Comparison of ENCODE assay signal across 10 cellular contexts in genomic region chr22:22201185-22201924, GRCh38. TPM values are rescaled to one million over a fixed set of nuclear protein-coding genes. Genes with fewer than 3 reads are reported as not detected.
A peak's percentile ranks its signal among the peaks of the same experiment; 100 is the strongest.
DNase-seq lines count a peak whose midpoint lies in the region; ATAC-seq and TF ChIP-seq lines count a peak whose summit lies in the region.
"Had no signal": no experiment of that assay in that cellular context is flagged by ENCODE, and none has a peak within 500 bp of the region (broad histone marks: within the 10 kb centered on the region; RNA-seq: fewer than 3 reads in every experiment).

No MANE protein-coding gene starts in this region.

- H3K4me1 Mint-ChIP-seq in CD4-positive, alpha-beta T cell (ENCODE audit: low read depth): no peaks in the 10 kb centered on the region
- H3K4me1 Mint-ChIP-seq in T-helper 2 cell treated with Interferon-gamma antibody and Interleukin-4, amounts not matched to agents 5 μg/mL and 100 μg/mL, for 36 hours (ENCODE audit: low read depth): no peaks in the 10 kb centered on the region

- CTCF ChIA-PET in CD4-positive, alpha-beta T cell (lab: Charles Lee): interaction anchor here (0.9 to 2.6 kb wide), 9 partner anchors 11 to 511 kb away, joined by 3 to 13 read pairs (median 3); no protein-coding TSS in a partner anchor

- peak in 8 of 10 experiments; percentile 29 to 65 (median 52) for DNase-seq in CD4-positive, alpha-beta T cell
- DNase-seq in Kasumi-1 (lab: John Stamatoyannopoulos, UW) (peak; percentile 11 to 46), esophagus muscularis mucosa (ENCODE audit: extremely low spot score) (no peak), posterior vena cava (ENCODE audit: low spot score) (peak; percentile 70), T1000 (lab: John Stamatoyannopoulos, UW) (no peak), mesenteric fat pad (ENCODE audit: low spot score) (no peak)
- peak; percentile 47 for DNase-seq in T-helper 2 cell treated with Interferon-gamma antibody and Interleukin-4, amounts not matched to agents 5 μg/mL and 100 μg/mL, for 36 hours (ENCODE audit: low spot score)

- H3K4me3 ChIP-seq in esophagus muscularis mucosa: no peak overlapping the region
- H3K4me3 ChIP-seq: SJSA1, thoracic aorta had no signal

- no peaks in the 10 kb centered on the region for H3K36me3 ChIP-seq in esophagus muscularis mucosa
- H3K36me3 ChIP-seq: SJSA1, thoracic aorta had no signal

- H3K4me1 ChIP-seq in esophagus muscularis mucosa: no peaks in the 10 kb centered on the region
- H3K4me1 ChIP-seq: SJSA1 had no signal

- POLR2A ChIA-PET in CD4-positive, alpha-beta T cell (lab: Charles Lee): no interaction called here

- H3K4me3 Mint-ChIP-seq in CD4-positive, alpha-beta T cell: no peak overlapping the region
- H3K4me3 Mint-ChIP-seq in T-helper 2 cell treated with Interferon-gamma antibody and Interleukin-4, amounts not matched to agents 5 μg/mL and 100 μg/mL, for 36 hours: no peak overlapping the region

- intact Hi-C loops in CD4-positive, alpha-beta T cell (cut with DNase I, micrococcal nuclease): loop anchor here (5.0 to 10.0 kb wide), 2 partner anchors 96 to 143 kb away; no protein-coding TSS in a partner anchor
- intact Hi-C loops in esophagus muscularis mucosa (cut with DNase I) (no loop called here), posterior vena cava (cut with DNase I) (loop anchor here in 1 of 2 donors (10.0 kb wide), 1 partner anchor 1687 kb away; no protein-coding TSS in a partner anchor)

- peaks cover 6% of the 10 kb centered on the region for H3K27me3 Mint-ChIP-seq in CD4-positive, alpha-beta T cell
- peaks cover 9% of the 10 kb centered on the region for H3K27me3 Mint-ChIP-seq in T-helper 2 cell treated with Interferon-gamma antibody and Interleukin-4, amounts not matched to agents 5 μg/mL and 100 μg/mL, for 36 hours (ENCODE audit: low read depth)

- no peaks in the 10 kb centered on the region for H3K36me3 Mint-ChIP-seq in CD4-positive, alpha-beta T cell (ENCODE audit: low read depth)
- H3K36me3 Mint-ChIP-seq in T-helper 2 cell treated with Interferon-gamma antibody and Interleukin-4, amounts not matched to agents 5 μg/mL and 100 μg/mL, for 36 hours (ENCODE audit: low read depth): no peaks in the 10 kb centered on the region

- H3K9me3 ChIP-seq in CD4-positive, alpha-beta T cell (ENCODE audit: control insufficient read depth, low read length): no peaks in the 10 kb centered on the region
- no peaks in the 10 kb centered on the region for H3K9me3 ChIP-seq in esophagus muscularis mucosa
- H3K9me3 ChIP-seq: SJSA1, thoracic aorta had no signal

- no peaks in the 10 kb centered on the region for H3K9me3 Mint-ChIP-seq in CD4-positive, alpha-beta T cell
- H3K9me3 Mint-ChIP-seq in T-helper 2 cell treated with Interferon-gamma antibody and Interleukin-4, amounts not matched to agents 5 μg/mL and 100 μg/mL, for 36 hours: no peaks in the 10 kb centered on the region

- 41% methylated on average over 10 of the region's 11 CpGs for WGBS in esophagus muscularis mucosa

- TF ChIP-seq EP300 in esophagus muscularis mucosa (IDR thresholded peaks at IDR 0.05): no peak

- peak; percentile 43 for ATAC-seq in CD4-positive, alpha-beta T cell (ENCODE audit: poor library complexity)

- peak; percentile 88 for TF ChIP-seq CTCF in CD4-positive, alpha-beta T cell (IDR thresholded peaks at IDR 0.05)
- peak; percentile 10 to 32 (median 13) for TF ChIP-seq CTCF in esophagus muscularis mucosa (IDR thresholded peaks at IDR 0.05)

- H3K27ac Mint-ChIP-seq in CD4-positive, alpha-beta T cell: no peak overlapping the region
- H3K27ac Mint-ChIP-seq in T-helper 2 cell treated with Interferon-gamma antibody and Interleukin-4, amounts not matched to agents 5 μg/mL and 100 μg/mL, for 36 hours: no peak overlapping the region

- in situ Hi-C loops in GM18951 (cut with MboI; ENCODE audit: low sequenced_read_pairs, unreplicated experiment): no loop called here

- H3K27ac ChIP-seq in CD4-positive, alpha-beta T cell (ENCODE audit: low read depth, low read length): no peak overlapping the region
- no peak overlapping the region for H3K27ac ChIP-seq in esophagus muscularis mucosa (replicated peaks in 1 of 4)
- H3K27ac ChIP-seq: SJSA1, thoracic aorta had no signal

- TF ChIP-seq POLR2A in GM18951 (IDR thresholded peaks at IDR 0.05; ENCODE audit: extremely low read depth, insufficient read depth, insufficient read length): peak; percentile 26
- TF ChIP-seq POLR2A in esophagus muscularis mucosa (IDR thresholded peaks at IDR 0.05; ENCODE audit: low read depth): no peak

- H3K27me3 ChIP-seq in CD4-positive, alpha-beta T cell (ENCODE audit: control insufficient read depth, insufficient read depth, low read length): peaks cover 10% of the 10 kb centered on the region
- peaks cover 0 to 72% (median 5%) of the 10 kb centered on the region in 4 donors for H3K27me3 ChIP-seq in esophagus muscularis mucosa

RNA-seq across cellular contexts. Expression of gene VPREB1, which starts 43.2 kb away (rescaled TPM):
- not detected for total RNA-seq in CD4-positive, alpha-beta T cell
- total RNA-seq in esophagus muscularis mucosa (not detected), posterior vena cava (not detected), mesenteric fat pad (not detected)
- total RNA-seq: SJSA1, thoracic aorta had no signal

Comparison
In these comparisons a context has a peak if more than half of its experiments do, and no peak if none do; other contexts are left out.
1. DNase-seq: peak in CD4-positive, alpha-beta T cell (8 of 10), Kasumi-1 (2 of 2), T-helper 2 cell treated with Interferon-gamma antibody and Interleukin-4, amounts not matched to agents 5 μg/mL and 100 μg/mL, for 36 hours (single experiment) and posterior vena cava (single experiment); none in esophagus muscularis mucosa (single experiment), T1000 (single experiment) and mesenteric fat pad (single experiment).